1 cellular context compared by ENCODE assay signal in genomic region chr2:176158306-176158643, GRCh38.
TF ChIP-seq lines count a peak whose summit lies in the region.

No MANE protein-coding gene starts in this region.

TF ChIP-seq in GM23338, 12 proteins besides CTCF, POLR2A, EP300 and RAD21 (continued from another document):
- TF ChIP-seq ZNF462 (CRISPR knock-in tag; IDR thresholded peaks at IDR 0.05) (no peak), EZH2phosphoT487 (IDR thresholded peaks at IDR 0.05; ENCODE audit: unreplicated experiment) (peak; percentile 84)
